Comparison of ENCODE assay signal across 2 cellular contexts in genomic region chr17:49764559-49765180, GRCh38.
TF ChIP-seq lines count a peak whose summit lies in the region.

No MANE protein-coding gene starts in this region.

TF ChIP-seq in SK-N-SH, 30 proteins besides CTCF, POLR2A, EP300 and RAD21 (continued from another document):
- no peak for TF ChIP-seq REST (IDR thresholded peaks at IDR 0.05; ENCODE audit: low read depth, low read length)
- no peak for TF ChIP-seq ZBTB33 (IDR thresholded peaks at IDR 0.05; ENCODE audit: borderline replicate concordance, low read depth)
- 0 out of 2 replicates have a peak, but pooled peaks have one; percentile 13 for TF ChIP-seq MAX (IDR thresholded peaks at IDR 0.05; ENCODE audit: low read depth)
- TF ChIP-seq SMC3 (IDR thresholded peaks at IDR 0.05; ENCODE audit: low read depth, low read length), result no peak
TF ChIP-seq in SK-N-SH: peak in this region for 1.

TF ChIP-seq in SK-N-SH treated with all-trans-retinoic acid at 6 μM for 48 hours, 23 proteins besides CTCF, POLR2A, EP300 and RAD21 (continued from another document):
- TF ChIP-seq TSHZ2 (CRISPR knock-in tag; IDR thresholded peaks at IDR 0.05), result no peak
- TF ChIP-seq ZFP3 (CRISPR knock-in tag; IDR thresholded peaks at IDR 0.05), result no peak
- no peak for TF ChIP-seq CSDC2 (CRISPR knock-in tag; IDR thresholded peaks at IDR 0.05)
- no peak for TF ChIP-seq CSRNP3 (CRISPR knock-in tag; IDR thresholded peaks at IDR 0.05)
- TF ChIP-seq ZNF565 (CRISPR knock-in tag; conservative IDR thresholded peaks at IDR 0.05; ENCODE audit: low read depth), result no peak
- no peak for TF ChIP-seq ESRRG (CRISPR knock-in tag; IDR thresholded peaks at IDR 0.05)
- no peak for TF ChIP-seq BACH2 (CRISPR knock-in tag; IDR thresholded peaks at IDR 0.05; ENCODE audit: borderline replicate concordance)
- TF ChIP-seq SNAI2 (CRISPR knock-in tag; IDR thresholded peaks at IDR 0.05), result no peak
